Comparison of ENCODE assay signal across 8 cellular contexts in genomic region chr13:52599853-52600603, GRCh38. TPM values are rescaled to one million over a fixed set of nuclear protein-coding genes. Genes with fewer than 3 reads are reported as not detected.
DNase-seq lines count a peak whose midpoint lies in the region; ATAC-seq, FAIRE-seq and TF ChIP-seq lines count a peak whose summit lies in the region.

No MANE protein-coding gene starts in this region.

- H3K79me2 ChIP-seq in neural progenitor cell (ENCODE audit: low read depth), result no peaks in the 10 kb centered on the region

- ATAC-seq in activated B cell treated with CpG ODN at 0.5 μM for 24 hours (ENCODE audit: low read depth), result peak; percentile 68

- CTCF ChIA-PET in activated B cell treated with CpG ODN at 0.5 μM for 24 hours (lab: Charles Lee), result no interaction called here

- peak overlapping the region; percentile 40 for H3K4me3 ChIP-seq in HL-60 (replicated peaks; ENCODE audit: insufficient read depth, low read length)
- H3K4me3 ChIP-seq in fibroblast of villous mesenchyme (ENCODE audit: low read depth, low read length), result peak overlapping the region; percentile 59
- H3K4me3 ChIP-seq in neural progenitor cell, result peak overlapping the region; percentile 57

- H3K9me3 Mint-ChIP-seq in activated B cell treated with CpG ODN at 0.5 μM for 24 hours (no peaks in the 10 kb centered on the region), neural progenitor cell (no peaks in the 10 kb centered on the region)

- H3K9ac ChIP-seq in neural progenitor cell, result no peak overlapping the region

- H3K4me1 Mint-ChIP-seq in activated B cell treated with CpG ODN at 0.5 μM for 24 hours, result peaks cover 8% of the 10 kb centered on the region
- H3K4me1 Mint-ChIP-seq in neural progenitor cell, result peaks cover 21% of the 10 kb centered on the region

- H3K27me3 ChIP-seq in HL-60 (ENCODE audit: insufficient read depth, poor library complexity, severe bottlenecking) (no peaks in the 10 kb centered on the region), neural progenitor cell (no peaks in the 10 kb centered on the region)

- H2AFZ ChIP-seq in neural progenitor cell (replicated peaks), result peak overlapping the region; percentile 98

- H3F3A ChIP-seq in neural progenitor cell (ENCODE audit: low read depth), result no peaks in the 10 kb centered on the region

- TF ChIP-seq CTCF in HL-60 (IDR thresholded peaks at IDR 0.05; ENCODE audit: insufficient read depth, low read length) (no peak), activated B cell treated with CpG ODN at 0.5 μM for 24 hours (IDR thresholded peaks at IDR 0.05) (no peak), fibroblast of villous mesenchyme (IDR thresholded peaks at IDR 0.05; ENCODE audit: insufficient read depth, low read depth, low read length) (no peak), neural progenitor cell (IDR thresholded peaks at IDR 0.05) (no peak)

- peak overlapping the region; percentile 89 for H3K4me2 ChIP-seq in neural progenitor cell

- H3K36me3 Mint-ChIP-seq in activated B cell treated with CpG ODN at 0.5 μM for 24 hours (ENCODE audit: low read depth) (no peaks in the 10 kb centered on the region), neural progenitor cell (no peaks in the 10 kb centered on the region)

- no peaks in the 10 kb centered on the region for H3K9me3 ChIP-seq in neural progenitor cell (ENCODE audit: low read depth)

- peak; percentile 95 for DNase-seq in COLO668 (lab: John Stamatoyannopoulos, UW; ENCODE audit: unreplicated experiment)
- DNase-seq in GM19238 (ENCODE audit: insufficient read length, low spot score), result peak; percentile 22
- DNase-seq in HL-60 (ENCODE audit: low read depth in 1 of 2, low spot score in 1 of 2), result no peak
- peak; percentile 32 for DNase-seq in activated B cell treated with CpG ODN at 0.5 μM for 24 hours
- peak; percentile 28 for DNase-seq in fibroblast of villous mesenchyme (ENCODE audit: low read depth)
- peak; percentile 71 for DNase-seq in neural progenitor cell (ENCODE audit: low spot score)
- no peak for DNase-seq in activated effector memory CD4-positive, alpha-beta T cell treated with Interleukin-2 at 50 U/mL for 16 hours
- no peak for DNase-seq in GM12891 (ENCODE audit: insufficient read length, low spot score)

- peak overlapping the region; percentile 81 for H3K4me3 Mint-ChIP-seq in activated B cell treated with CpG ODN at 0.5 μM for 24 hours
- peak overlapping the region; percentile 84 for H3K4me3 Mint-ChIP-seq in neural progenitor cell

- H3K27ac Mint-ChIP-seq in activated B cell treated with CpG ODN at 0.5 μM for 24 hours (no peak overlapping the region), neural progenitor cell (peak overlapping the region; percentile 94)

- H3K4me1 ChIP-seq in neural progenitor cell, result peaks cover 12% of the 10 kb centered on the region

- H3K27me3 Mint-ChIP-seq in activated B cell treated with CpG ODN at 0.5 μM for 24 hours (peaks cover 16% of the 10 kb centered on the region), neural progenitor cell (ENCODE audit: insufficient read depth, low read depth) (no peaks in the 10 kb centered on the region)

- H4K20me1 ChIP-seq in neural progenitor cell (ENCODE audit: low read depth), result no peaks in the 10 kb centered on the region

- no peak overlapping the region for H3K27ac ChIP-seq in HL-60 (replicated peaks)
- H3K27ac ChIP-seq in neural progenitor cell, result no peak overlapping the region

- FAIRE-seq in GM12891 (lab: Jason Lieb, UNC), result no peak

- intact Hi-C loops in activated B cell treated with CpG ODN at 0.5 μM for 24 hours (cut with micrococcal nuclease), result no loop called here

- POLR2A ChIA-PET in activated B cell treated with CpG ODN at 0.5 μM for 24 hours (lab: Charles Lee), result interaction anchor here (1.8 kb wide), 1 partner anchor 17 kb away, joined by 6 read pairs; no protein-coding TSS in a partner anchor

- no peak for TF ChIP-seq POLR2A in GM12891 (IDR thresholded peaks at IDR 0.05; ENCODE audit: low read depth, low read length)

- H3K36me3 ChIP-seq in neural progenitor cell, result no peaks in the 10 kb centered on the region

TF ChIP-seq in GM12891, 5 proteins besides CTCF, POLR2A, EP300 and RAD21:
- TF ChIP-seq TAF1 (IDR thresholded peaks at IDR 0.05; ENCODE audit: low read depth, low read length), result no peak

RNA-seq across cellular contexts. Expression of gene HNRNPA1L2, which starts 42.2 kb away (rescaled TPM):
- 13.1 and 16.2 TPM in 2 replicates for total RNA-seq in activated B cell treated with CpG ODN at 0.5 μM for 24 hours
- 3.0 and 3.9 TPM in 2 replicates for total RNA-seq in fibroblast of villous mesenchyme
- 4.7 and 5.9 TPM in 2 replicates for total RNA-seq in neural progenitor cell (ENCODE audit: low replicate concordance)
- 12.0 TPM for polyA plus RNA-seq in GM12891 (2012; ENCODE audit: low read depth, missing spikeins)

RNA-seq across cellular contexts. Expression of gene SUGT1, which starts 52.6 kb away (rescaled TPM):
- total RNA-seq in activated B cell treated with CpG ODN at 0.5 μM for 24 hours, result 38.6 and 38.7 TPM in 2 replicates
- total RNA-seq in fibroblast of villous mesenchyme, result 36.4 and 47.1 TPM in 2 replicates
- total RNA-seq in neural progenitor cell (ENCODE audit: low replicate concordance), result 47.5 and 67.0 TPM in 2 replicates
- 54.3 TPM for polyA plus RNA-seq in GM12891 (2012; ENCODE audit: low read depth, missing spikeins)

Comparison
In these comparisons a context has a peak if more than half of its experiments do, and no peak if none do; other contexts are left out.
1. DNase-seq: peak in COLO668 (single experiment), GM19238 (single experiment), activated B cell treated with CpG ODN at 0.5 μM for 24 hours (single experiment), fibroblast of villous mesenchyme (single experiment) and neural progenitor cell (single experiment); none in HL-60 (0 of 2), activated effector memory CD4-positive, alpha-beta T cell treated with Interleukin-2 at 50 U/mL for 16 hours (single experiment) and GM12891 (single experiment).
2. Peak in every context shown above with its lines, with median percentiles within 50 percentile points of each other: H3K4me3 ChIP-seq.